In genomic region chr2:72538486-72538885, GRCh38 we compare ENCODE assay signal across 28 cellular contexts.
DNase-seq lines count a peak whose midpoint lies in the region; ATAC-seq, FAIRE-seq and TF ChIP-seq lines count a peak whose summit lies in the region.
"Had no signal": no experiment of that assay in that cellular context is flagged by ENCODE, and none has a peak within 500 bp of the region (broad histone marks: within the 10 kb centered on the region; RNA-seq: fewer than 3 reads in every experiment).

No MANE protein-coding gene starts in this region.

- H3K27ac Mint-ChIP-seq in GM23338 (0 out of 2 replicates have a peak overlapping the region, but pooled peaks have one; percentile 7), osteocyte (ENCODE audit: unreplicated experiment) (peak overlapping the region; percentile 77)
- H3K27ac Mint-ChIP-seq: activated CD4-positive, alpha-beta memory T cell treated with anti-CD3 and anti-CD28 coated beads for 36 hours; activated naive CD4-positive, alpha-beta T cell treated with anti-CD3 and anti-CD28 coated beads, Interleukin-2, amount 10 ng/mL, durations not matched to agents 7 days and 5 days; activated T-helper 1 cell treated with anti-CD3 and anti-CD28 coated beads, Interleukin-12 subunit alpha, Interleukin-12 subunit beta, Interleukin-2, Interleukin-4 antibody, amounts not matched to agents 30 ng/mL and 10 ng/mL and 1 ng/mL, durations not matched to agents 14 hours and 24 hours and 36 hours; naive thymus-derived CD8-positive, alpha-beta T cell had no signal

- no peaks in the 10 kb centered on the region for H3K9me2 ChIP-seq in GM23338 (ENCODE audit: insufficient read depth)

- H3K4me3 Mint-ChIP-seq in GM23338 (no peak overlapping the region), osteocyte (ENCODE audit: unreplicated experiment) (no peak overlapping the region)
- H3K4me3 Mint-ChIP-seq: activated CD4-positive, alpha-beta memory T cell treated with anti-CD3 and anti-CD28 coated beads for 36 hours; activated naive CD4-positive, alpha-beta T cell treated with anti-CD3 and anti-CD28 coated beads, Interleukin-2, amount 10 ng/mL, durations not matched to agents 7 days and 5 days; activated T-helper 1 cell treated with anti-CD3 and anti-CD28 coated beads, Interleukin-12 subunit alpha, Interleukin-12 subunit beta, Interleukin-2, Interleukin-4 antibody, amounts not matched to agents 30 ng/mL and 10 ng/mL and 1 ng/mL, durations not matched to agents 14 hours and 24 hours and 36 hours; naive thymus-derived CD8-positive, alpha-beta T cell had no signal

- no peak for TF ChIP-seq CTCF in GM23338 (conservative IDR thresholded peaks at IDR 0.05; ENCODE audit: low read depth in 2 of 2)
- TF ChIP-seq CTCF in osteocyte (IDR thresholded peaks at IDR 0.05): no peak

- no peak for ATAC-seq in GM23338
- ATAC-seq: gastroesophageal sphincter; naive thymus-derived CD8-positive, alpha-beta T cell had no signal

- H3F3A ChIP-seq in GM23338 (replicated peaks; ENCODE audit: low read depth): no peaks in the 10 kb centered on the region

- FAIRE-seq in H54 (lab: Jason Lieb, UNC): no peak
- FAIRE-seq: endothelial cell of umbilical vein had no signal

- no peaks in the 10 kb centered on the region for H3K27me3 ChIP-seq in GM23338 (ENCODE audit: insufficient read depth)
- H3K27me3 ChIP-seq: adrenal gland, breast epithelium, gastroesophageal sphincter had no signal

- no peak overlapping the region for H2AFZ ChIP-seq in GM23338

- no peak for TF ChIP-seq POLR2A in H54 (IDR thresholded peaks at IDR 0.05; ENCODE audit: low read depth, low read length)

- H4K20me1 ChIP-seq in GM23338 (replicated peaks; ENCODE audit: insufficient read depth): no peaks in the 10 kb centered on the region

- no peak overlapping the region for H3K4me3 ChIP-seq in GM23338
- H3K4me3 ChIP-seq: adrenal gland, breast epithelium, gastroesophageal sphincter had no signal

- H3K9me3 Mint-ChIP-seq in GM23338 (no peaks in the 10 kb centered on the region), osteocyte (ENCODE audit: unreplicated experiment) (no peaks in the 10 kb centered on the region)
- H3K9me3 Mint-ChIP-seq: activated naive CD4-positive, alpha-beta T cell treated with anti-CD3 and anti-CD28 coated beads, Interleukin-2, amount 10 ng/mL, durations not matched to agents 7 days and 5 days; activated T-helper 1 cell treated with anti-CD3 and anti-CD28 coated beads, Interleukin-12 subunit alpha, Interleukin-12 subunit beta, Interleukin-2, Interleukin-4 antibody, amounts not matched to agents 30 ng/mL and 10 ng/mL and 1 ng/mL, durations not matched to agents 14 hours and 24 hours and 36 hours had no signal

- no peaks in the 10 kb centered on the region for H3K36me3 ChIP-seq in GM23338 (ENCODE audit: insufficient read depth)
- H3K36me3 ChIP-seq: adrenal gland, breast epithelium, gastroesophageal sphincter had no signal

- DNase-seq in GM23338 (ENCODE audit: low spot score): no peak
- DNase-seq in RPMI7951 (ENCODE audit: low read depth): peak; percentile 24
- peak; percentile 37 for DNase-seq in astrocyte of the hippocampus (ENCODE audit: low read depth, low spot score)
- no peak for DNase-seq in osteocyte (ENCODE audit: extremely low spot score, unreplicated experiment)
- DNase-seq in NCI-H774 (lab: John Stamatoyannopoulos, UW): no peak
- no peak for DNase-seq in H54 (ENCODE audit: insufficient read length, low spot score)
- DNase-seq in NCI-H446 (lab: John Stamatoyannopoulos, UW): no peak
- DNase-seq in activated T-cell treated with anti-CD3 and anti-CD28 coated beads, Interleukin-2, amount 50 U/mL, for 48 hours: no peak
- DNase-seq: activated CD4-positive, alpha-beta memory T cell treated with anti-CD3 and anti-CD28 coated beads for 36 hours; activated CD4-positive, alpha-beta T cell treated with anti-CD3 and anti-CD28 coated beads for 1 hour; activated CD8-positive, alpha-beta memory T cell treated with anti-CD3 and anti-CD28 coated beads, Interleukin-2, amount 50 U/mL, for 4 hours; activated naive CD4-positive, alpha-beta T cell treated with anti-CD3 and anti-CD28 coated beads, Interleukin-2, amount 10 ng/mL, durations not matched to agents 7 days and 5 days; adrenal gland; COR-L47; GOT3; naive thymus-derived CD8-positive, alpha-beta T cell; NCI-H1092 treated with DMSO at 0.1 percent for 48 hours; NCI-H1930; NCI-H524 treated with DMSO at 0.1 percent for 48 hours; NK-92 treated with Interleukin-12 subunit alpha and Interleukin-12 subunit beta, amount 100 ng/mL, for 24 hours; occipital lobe; SHP77 treated with DMSO at 0.1 percent for 48 hours; stimulated activated naive CD4-positive, alpha-beta T cell had no signal

- H3K27me3 Mint-ChIP-seq in GM23338 (ENCODE audit: insufficient read depth, low read depth, poor library complexity) (no peaks in the 10 kb centered on the region), osteocyte (ENCODE audit: unreplicated experiment) (no peaks in the 10 kb centered on the region)
- H3K27me3 Mint-ChIP-seq: activated CD4-positive, alpha-beta memory T cell treated with anti-CD3 and anti-CD28 coated beads for 36 hours; activated naive CD4-positive, alpha-beta T cell treated with anti-CD3 and anti-CD28 coated beads, Interleukin-2, amount 10 ng/mL, durations not matched to agents 7 days and 5 days; naive thymus-derived CD8-positive, alpha-beta T cell had no signal

- H3K79me2 ChIP-seq in GM23338 (replicated peaks; ENCODE audit: insufficient read depth): no peaks in the 10 kb centered on the region

- H3K4me2 ChIP-seq in GM23338: no peak overlapping the region

- peaks cover 51% of the 10 kb centered on the region for H3K4me1 ChIP-seq in GM23338 (ENCODE audit: insufficient read depth)
- H3K4me1 ChIP-seq: breast epithelium, gastroesophageal sphincter had no signal

- no peak overlapping the region for H3K27ac ChIP-seq in GM23338 (ENCODE audit: low read depth)
- H3K27ac ChIP-seq: adrenal gland, breast epithelium, C4-2B, gastroesophageal sphincter had no signal

- H3K4me1 Mint-ChIP-seq in GM23338 (peaks cover 27% of the 10 kb centered on the region), osteocyte (ENCODE audit: unreplicated experiment) (peaks cover 27% of the 10 kb centered on the region)
- H3K4me1 Mint-ChIP-seq: activated naive CD4-positive, alpha-beta T cell treated with anti-CD3 and anti-CD28 coated beads, Interleukin-2, amount 10 ng/mL, durations not matched to agents 7 days and 5 days; naive thymus-derived CD8-positive, alpha-beta T cell had no signal

- no peaks in the 10 kb centered on the region for H3K36me3 Mint-ChIP-seq in GM23338 (ENCODE audit: low read depth)
- H3K36me3 Mint-ChIP-seq in osteocyte (ENCODE audit: unreplicated experiment): no peaks in the 10 kb centered on the region
- H3K36me3 Mint-ChIP-seq: activated naive CD4-positive, alpha-beta T cell treated with anti-CD3 and anti-CD28 coated beads, Interleukin-2, amount 10 ng/mL, durations not matched to agents 7 days and 5 days had no signal

TF ChIP-seq in GM23338, 12 proteins besides CTCF, POLR2A, EP300 and RAD21 (continues in another document):
- TF ChIP-seq EZH2phosphoT487 (IDR thresholded peaks at IDR 0.05; ENCODE audit: unreplicated experiment) (no peak), POLR2AphosphoS5 (IDR thresholded peaks at IDR 0.05; ENCODE audit: low read depth) (no peak), ETS1 (IDR thresholded peaks at IDR 0.05) (no peak), ZNF114 (CRISPR knock-in tag; IDR thresholded peaks at IDR 0.05) (no peak), CREB1 (CRISPR knock-in tag; IDR thresholded peaks at IDR 0.05; ENCODE audit: low read depth) (no peak), STAT1 (IDR thresholded peaks at IDR 0.05; ENCODE audit: unreplicated experiment) (no peak), NANOG (IDR thresholded peaks at IDR 0.05; ENCODE audit: borderline replicate concordance) (no peak), ZNF331 (CRISPR knock-in tag; IDR thresholded peaks at IDR 0.05; ENCODE audit: low read depth) (no peak), JUNB (IDR thresholded peaks at IDR 0.05; ENCODE audit: unreplicated experiment) (no peak), REST (IDR thresholded peaks at IDR 0.05; ENCODE audit: unreplicated experiment) (no peak)

Comparison
In these comparisons a context has a peak if more than half of its experiments do, and no peak if none do; other contexts are left out.
1. DNase-seq: peak in RPMI7951 (single experiment) and astrocyte of the hippocampus (single experiment); none in GM23338 (single experiment), osteocyte (single experiment), NCI-H774 (single experiment), H54 (single experiment), NCI-H446 (0 of 2) and activated T-cell treated with anti-CD3 and anti-CD28 coated beads, Interleukin-2, amount 50 U/mL, for 48 hours (0 of 2).